ENCODE assay signal across 1 cellular context in genomic region chr15:43777293-43777819, GRCh38.
TF ChIP-seq lines count a peak whose summit lies in the region.

No MANE protein-coding gene starts in this region.

TF ChIP-seq in HepG2, 621 proteins besides CTCF, POLR2A, EP300 and RAD21 (continued from another document):
- TF ChIP-seq ZNF407 (CRISPR knock-in tag; IDR thresholded peaks at IDR 0.05; ENCODE audit: not compliant biosample characterization) (no peak), PCBP1 (IDR thresholded peaks at IDR 0.05; ENCODE audit: borderline replicate concordance, low read depth, low read length) (no peak), IRF1 (CRISPR knock-in tag; IDR thresholded peaks at IDR 0.05; ENCODE audit: low read depth) (0 out of 2 replicates have a peak, but pooled peaks have one; percentile 35), SRF (IDR thresholded peaks at IDR 0.05; ENCODE audit: low read depth, low read length) (no peak), CBX2 (IDR thresholded peaks at IDR 0.05; ENCODE audit: low read depth, low read length) (no peak), CBX2 (CRISPR knock-in tag; IDR thresholded peaks at IDR 0.05; ENCODE audit: low read depth) (no peak), ZNF3 (CRISPR knock-in tag; IDR thresholded peaks at IDR 0.05) (no peak), NFYB (CRISPR knock-in tag; IDR thresholded peaks at IDR 0.05) (peak; percentile 17; the same call in 1 of the 2 replicates), ATF7 (IDR thresholded peaks at IDR 0.05) (no peak), ATF7 (CRISPR knock-in tag; IDR thresholded peaks at IDR 0.05) (no peak), ZNF652 (CRISPR knock-in tag; IDR thresholded peaks at IDR 0.05; ENCODE audit: borderline replicate concordance, low read depth) (no peak), AGO1 (IDR thresholded peaks at IDR 0.05; ENCODE audit: low read depth, low read length, poor library complexity, severe bottlenecking) (no peak), SOX6 (IDR thresholded peaks at IDR 0.05) (no peak), SOX6 (CRISPR knock-in tag; IDR thresholded peaks at IDR 0.05) (no peak; the same call in 1 of the 2 replicates), FOSL2 (CRISPR knock-in tag; IDR thresholded peaks at IDR 0.05) (0 out of 2 replicates have a peak, but pooled peaks have one; percentile 16), SAP130 (CRISPR knock-in tag; IDR thresholded peaks at IDR 0.05; ENCODE audit: low read depth) (peak; percentile 64), ATM (IDR thresholded peaks at IDR 0.05; ENCODE audit: borderline replicate concordance) (no peak), SP1 (IDR thresholded peaks at IDR 0.05) (no peak), SP1 (CRISPR knock-in tag; IDR thresholded peaks at IDR 0.05) (peak; percentile 45), DRAP1 (CRISPR knock-in tag; IDR thresholded peaks at IDR 0.05) (0 out of 2 replicates have a peak, but pooled peaks have one; percentile 22), ZFP36L2 (CRISPR knock-in tag; IDR thresholded peaks at IDR 0.05) (no peak), NFATC3 (CRISPR knock-in tag; IDR thresholded peaks at IDR 0.05) (peak; percentile 83; the same call in 1 of the 2 replicates), GPN1 (CRISPR knock-in tag; IDR thresholded peaks at IDR 0.05; ENCODE audit: borderline replicate concordance) (no peak)
- TF ChIP-seq, protein P1, sequence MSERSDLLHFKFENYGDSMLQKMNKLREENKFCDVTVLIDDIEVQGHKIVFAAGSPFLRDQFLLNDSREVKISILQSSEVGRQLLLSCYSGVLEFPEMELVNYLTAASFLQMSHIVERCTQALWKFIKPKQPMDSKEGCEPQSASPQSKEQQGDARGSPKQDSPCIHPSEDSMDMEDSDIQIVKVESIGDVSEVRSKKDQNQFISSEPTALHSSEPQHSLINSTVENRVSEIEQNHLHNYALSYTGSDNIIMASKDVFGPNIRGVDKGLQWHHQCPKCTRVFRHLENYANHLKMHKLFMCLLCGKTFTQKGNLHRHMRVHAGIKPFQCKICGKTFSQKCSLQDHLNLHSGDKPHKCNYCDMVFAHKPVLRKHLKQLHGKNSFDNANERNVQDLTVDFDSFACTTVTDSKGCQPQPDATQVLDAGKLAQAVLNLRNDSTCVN (CRISPR knock-in tag; IDR thresholded peaks at IDR 0.05; ENCODE audit: borderline replicate concordance), result no peak
- TF ChIP-seq, protein P2, sequence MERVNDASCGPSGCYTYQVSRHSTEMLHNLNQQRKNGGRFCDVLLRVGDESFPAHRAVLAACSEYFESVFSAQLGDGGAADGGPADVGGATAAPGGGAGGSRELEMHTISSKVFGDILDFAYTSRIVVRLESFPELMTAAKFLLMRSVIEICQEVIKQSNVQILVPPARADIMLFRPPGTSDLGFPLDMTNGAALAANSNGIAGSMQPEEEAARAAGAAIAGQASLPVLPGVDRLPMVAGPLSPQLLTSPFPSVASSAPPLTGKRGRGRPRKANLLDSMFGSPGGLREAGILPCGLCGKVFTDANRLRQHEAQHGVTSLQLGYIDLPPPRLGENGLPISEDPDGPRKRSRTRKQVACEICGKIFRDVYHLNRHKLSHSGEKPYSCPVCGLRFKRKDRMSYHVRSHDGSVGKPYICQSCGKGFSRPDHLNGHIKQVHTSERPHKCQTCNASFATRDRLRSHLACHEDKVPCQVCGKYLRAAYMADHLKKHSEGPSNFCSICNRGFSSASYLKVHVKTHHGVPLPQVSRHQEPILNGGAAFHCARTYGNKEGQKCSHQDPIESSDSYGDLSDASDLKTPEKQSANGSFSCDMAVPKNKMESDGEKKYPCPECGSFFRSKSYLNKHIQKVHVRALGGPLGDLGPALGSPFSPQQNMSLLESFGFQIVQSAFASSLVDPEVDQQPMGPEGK (CRISPR knock-in tag; IDR thresholded peaks at IDR 0.05), result no peak; the same call in 1 of the 2 replicates
- TF ChIP-seq, protein P3, sequence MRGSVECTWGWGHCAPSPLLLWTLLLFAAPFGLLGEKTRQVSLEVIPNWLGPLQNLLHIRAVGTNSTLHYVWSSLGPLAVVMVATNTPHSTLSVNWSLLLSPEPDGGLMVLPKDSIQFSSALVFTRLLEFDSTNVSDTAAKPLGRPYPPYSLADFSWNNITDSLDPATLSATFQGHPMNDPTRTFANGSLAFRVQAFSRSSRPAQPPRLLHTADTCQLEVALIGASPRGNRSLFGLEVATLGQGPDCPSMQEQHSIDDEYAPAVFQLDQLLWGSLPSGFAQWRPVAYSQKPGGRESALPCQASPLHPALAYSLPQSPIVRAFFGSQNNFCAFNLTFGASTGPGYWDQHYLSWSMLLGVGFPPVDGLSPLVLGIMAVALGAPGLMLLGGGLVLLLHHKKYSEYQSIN (CRISPR knock-in tag; IDR thresholded peaks at IDR 0.05; ENCODE audit: borderline replicate concordance), result no peak
- TF ChIP-seq, protein P4, sequence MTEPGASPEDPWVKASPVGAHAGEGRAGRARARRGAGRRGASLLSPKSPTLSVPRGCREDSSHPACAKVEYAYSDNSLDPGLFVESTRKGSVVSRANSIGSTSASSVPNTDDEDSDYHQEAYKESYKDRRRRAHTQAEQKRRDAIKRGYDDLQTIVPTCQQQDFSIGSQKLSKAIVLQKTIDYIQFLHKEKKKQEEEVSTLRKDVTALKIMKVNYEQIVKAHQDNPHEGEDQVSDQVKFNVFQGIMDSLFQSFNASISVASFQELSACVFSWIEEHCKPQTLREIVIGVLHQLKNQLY (CRISPR knock-in tag; IDR thresholded peaks at IDR 0.05), result no peak
- TF ChIP-seq, protein P5, sequence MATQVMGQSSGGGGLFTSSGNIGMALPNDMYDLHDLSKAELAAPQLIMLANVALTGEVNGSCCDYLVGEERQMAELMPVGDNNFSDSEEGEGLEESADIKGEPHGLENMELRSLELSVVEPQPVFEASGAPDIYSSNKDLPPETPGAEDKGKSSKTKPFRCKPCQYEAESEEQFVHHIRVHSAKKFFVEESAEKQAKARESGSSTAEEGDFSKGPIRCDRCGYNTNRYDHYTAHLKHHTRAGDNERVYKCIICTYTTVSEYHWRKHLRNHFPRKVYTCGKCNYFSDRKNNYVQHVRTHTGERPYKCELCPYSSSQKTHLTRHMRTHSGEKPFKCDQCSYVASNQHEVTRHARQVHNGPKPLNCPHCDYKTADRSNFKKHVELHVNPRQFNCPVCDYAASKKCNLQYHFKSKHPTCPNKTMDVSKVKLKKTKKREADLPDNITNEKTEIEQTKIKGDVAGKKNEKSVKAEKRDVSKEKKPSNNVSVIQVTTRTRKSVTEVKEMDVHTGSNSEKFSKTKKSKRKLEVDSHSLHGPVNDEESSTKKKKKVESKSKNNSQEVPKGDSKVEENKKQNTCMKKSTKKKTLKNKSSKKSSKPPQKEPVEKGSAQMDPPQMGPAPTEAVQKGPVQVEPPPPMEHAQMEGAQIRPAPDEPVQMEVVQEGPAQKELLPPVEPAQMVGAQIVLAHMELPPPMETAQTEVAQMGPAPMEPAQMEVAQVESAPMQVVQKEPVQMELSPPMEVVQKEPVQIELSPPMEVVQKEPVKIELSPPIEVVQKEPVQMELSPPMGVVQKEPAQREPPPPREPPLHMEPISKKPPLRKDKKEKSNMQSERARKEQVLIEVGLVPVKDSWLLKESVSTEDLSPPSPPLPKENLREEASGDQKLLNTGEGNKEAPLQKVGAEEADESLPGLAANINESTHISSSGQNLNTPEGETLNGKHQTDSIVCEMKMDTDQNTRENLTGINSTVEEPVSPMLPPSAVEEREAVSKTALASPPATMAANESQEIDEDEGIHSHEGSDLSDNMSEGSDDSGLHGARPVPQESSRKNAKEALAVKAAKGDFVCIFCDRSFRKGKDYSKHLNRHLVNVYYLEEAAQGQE (IDR thresholded peaks at IDR 0.05; ENCODE audit: borderline replicate concordance in 1 of 2, low read depth in 1 of 2, low read length in 2 of 2), result no peak
- TF ChIP-seq, protein P6, sequence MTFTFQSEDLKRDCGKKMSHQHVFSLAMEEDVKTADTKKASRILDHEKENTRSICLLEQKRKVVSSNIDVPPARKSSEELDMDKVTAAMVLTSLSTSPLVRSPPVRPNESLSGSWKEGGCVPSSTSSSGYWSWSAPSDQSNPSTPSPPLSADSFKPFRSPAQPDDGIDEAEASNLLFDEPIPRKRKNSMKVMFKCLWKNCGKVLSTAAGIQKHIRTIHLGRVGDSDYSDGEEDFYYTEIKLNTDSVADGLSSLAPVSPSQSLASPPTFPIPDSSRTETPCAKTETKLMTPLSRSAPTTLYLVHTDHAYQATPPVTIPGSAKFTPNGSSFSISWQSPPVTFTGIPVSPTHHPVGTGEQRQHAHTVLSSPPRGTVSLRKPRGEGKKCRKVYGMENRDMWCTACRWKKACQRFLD (CRISPR knock-in tag; IDR thresholded peaks at IDR 0.05; ENCODE audit: borderline replicate concordance), result peak; percentile 45; the same call in 1 of the 2 replicates
- TF ChIP-seq, protein P7, sequence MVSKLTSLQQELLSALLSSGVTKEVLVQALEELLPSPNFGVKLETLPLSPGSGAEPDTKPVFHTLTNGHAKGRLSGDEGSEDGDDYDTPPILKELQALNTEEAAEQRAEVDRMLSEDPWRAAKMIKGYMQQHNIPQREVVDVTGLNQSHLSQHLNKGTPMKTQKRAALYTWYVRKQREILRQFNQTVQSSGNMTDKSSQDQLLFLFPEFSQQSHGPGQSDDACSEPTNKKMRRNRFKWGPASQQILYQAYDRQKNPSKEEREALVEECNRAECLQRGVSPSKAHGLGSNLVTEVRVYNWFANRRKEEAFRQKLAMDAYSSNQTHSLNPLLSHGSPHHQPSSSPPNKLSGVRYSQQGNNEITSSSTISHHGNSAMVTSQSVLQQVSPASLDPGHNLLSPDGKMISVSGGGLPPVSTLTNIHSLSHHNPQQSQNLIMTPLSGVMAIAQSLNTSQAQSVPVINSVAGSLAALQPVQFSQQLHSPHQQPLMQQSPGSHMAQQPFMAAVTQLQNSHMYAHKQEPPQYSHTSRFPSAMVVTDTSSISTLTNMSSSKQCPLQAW (CRISPR knock-in tag; IDR thresholded peaks at IDR 0.05), result peak; percentile 73; the same call in 1 of the 2 replicates
